8 cellular contexts compared by ENCODE assay signal in genomic region chr5:173472164-173472563, GRCh38.
A peak's percentile ranks its signal among the peaks of the same experiment; 100 is the strongest.
DNase-seq lines count a peak whose midpoint lies in the region; TF ChIP-seq lines count a peak whose summit lies in the region.

No MANE protein-coding gene starts in this region.

- no peak overlapping the region for H3K4me2 ChIP-seq in OCI-LY7 (ENCODE audit: low read length)

- no peak overlapping the region for H3K27ac ChIP-seq in OCI-LY7 (ENCODE audit: low read depth, low read length, poor library complexity, severe bottlenecking)

- H3K79me2 ChIP-seq in OCI-LY7 (ENCODE audit: insufficient read depth, low read depth, low read length), result no peaks in the 10 kb centered on the region

- BruUV-seq in OCI-LY7 (replicated peaks; lab: Mats Ljungman, UMichigan), result no TSS peak

- intact Hi-C loops in OCI-LY7 (cut with micrococcal nuclease; ENCODE audit: unreplicated experiment), result no loop called here

- TF ChIP-seq CTCF in OCI-LY7 (conservative IDR thresholded peaks at IDR 0.05; ENCODE audit: low read length), result no peak

- no peaks in the 10 kb centered on the region for H3K4me1 ChIP-seq in OCI-LY7 (ENCODE audit: insufficient read depth, low read length, poor library complexity, severe bottlenecking)

- H3K9me3 ChIP-seq in OCI-LY7 (ENCODE audit: low read length), result no peaks in the 10 kb centered on the region

- H3K36me3 ChIP-seq in OCI-LY7 (ENCODE audit: insufficient read depth, low read length), result no peaks in the 10 kb centered on the region

- H4K20me1 ChIP-seq in OCI-LY7 (ENCODE audit: insufficient read depth, low read length), result no peaks in the 10 kb centered on the region

- no peak overlapping the region for H3K4me3 ChIP-seq in OCI-LY7 (ENCODE audit: low read depth, low read length, poor library complexity, severe bottlenecking)

- H3K9me2 ChIP-seq in OCI-LY7 (ENCODE audit: insufficient read depth, low read length), result no peaks in the 10 kb centered on the region

- DNase-seq in COLO829 (ENCODE audit: low spot score) (peak; percentile 62), SW480 (ENCODE audit: low spot score) (peak; percentile 87), foreskin melanocyte (peak; percentile 97), pons (ENCODE audit: low spot score) (peak; percentile 100), OCI-LY7 (ENCODE audit: low spot score) (no peak), SIG-M5 treated with dmso at 0.1 percent for 504 hours (lab: John Stamatoyannopoulos, UW; ENCODE audit: unreplicated experiment) (no peak), HuH-7 (ENCODE audit: low spot score) (no peak)
- no peak for DNase-seq in activated CD8-positive, alpha-beta memory T cell treated with anti-CD3 and anti-CD28 coated beads, Interleukin-2, amount 50 U/mL, for 48 hours

- H2AFZ ChIP-seq in OCI-LY7 (ENCODE audit: low read length), result no peak overlapping the region

- POLR2A ChIA-PET in OCI-LY7 (lab: Charles Lee), result no interaction called here

- CTCF ChIA-PET in OCI-LY7 (lab: Charles Lee; ENCODE audit: unreplicated experiment), result no interaction called here

Comparison
In these comparisons a context has a peak if more than half of its experiments do, and no peak if none do; other contexts are left out.
1. DNase-seq: peak in COLO829 (single experiment), SW480 (single experiment), foreskin melanocyte (single experiment) and pons (single experiment); none in OCI-LY7 (single experiment), activated CD8-positive, alpha-beta memory T cell treated with anti-CD3 and anti-CD28 coated beads, Interleukin-2, amount 50 U/mL, for 48 hours (single experiment), SIG-M5 treated with dmso at 0.1 percent for 504 hours (single experiment) and HuH-7 (single experiment).